Comparison of ENCODE assay signal across 1 cellular context in the genomic region with DNA sequence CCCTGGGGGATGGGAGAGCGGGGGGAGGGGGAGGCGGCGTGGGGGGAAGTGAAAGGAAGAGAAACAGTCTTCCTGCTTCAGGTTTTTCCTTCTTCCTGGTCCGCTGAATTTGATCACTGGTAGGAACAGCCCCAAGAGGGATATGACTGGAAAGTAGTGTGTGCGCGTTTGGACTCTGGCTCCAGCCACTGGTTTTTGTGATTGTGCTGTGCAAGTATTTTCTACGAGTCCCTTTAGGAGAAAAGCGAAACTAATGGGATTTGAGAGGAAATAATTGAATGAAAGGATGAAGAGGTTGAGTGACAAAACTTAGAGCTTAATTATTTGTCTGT.
TF ChIP-seq lines count a peak whose summit lies in the region.

No MANE protein-coding gene starts in this region.

TF ChIP-seq in A549, 52 proteins besides CTCF, POLR2A, EP300 and RAD21 (continued from another document):
- TF ChIP-seq NFE2L2 (conservative IDR thresholded peaks at IDR 0.05; ENCODE audit: low read length), result no peak
- no peak for TF ChIP-seq CHD4 (IDR thresholded peaks at IDR 0.05; ENCODE audit: borderline replicate concordance)
- no peak for TF ChIP-seq ZFP36 (IDR thresholded peaks at IDR 0.05; ENCODE audit: borderline replicate concordance, partially characterized antibody)
- no peak for TF ChIP-seq JUN (IDR thresholded peaks at IDR 0.05)
- TF ChIP-seq CEBPB (IDR thresholded peaks at IDR 0.05), result no peak
- no peak for TF ChIP-seq KDM1A (IDR thresholded peaks at IDR 0.05; ENCODE audit: low read depth)
TF ChIP-seq in A549: peak in this region for 0.
